Comparison of ENCODE assay signal across 19 cellular contexts in the genomic region with DNA sequence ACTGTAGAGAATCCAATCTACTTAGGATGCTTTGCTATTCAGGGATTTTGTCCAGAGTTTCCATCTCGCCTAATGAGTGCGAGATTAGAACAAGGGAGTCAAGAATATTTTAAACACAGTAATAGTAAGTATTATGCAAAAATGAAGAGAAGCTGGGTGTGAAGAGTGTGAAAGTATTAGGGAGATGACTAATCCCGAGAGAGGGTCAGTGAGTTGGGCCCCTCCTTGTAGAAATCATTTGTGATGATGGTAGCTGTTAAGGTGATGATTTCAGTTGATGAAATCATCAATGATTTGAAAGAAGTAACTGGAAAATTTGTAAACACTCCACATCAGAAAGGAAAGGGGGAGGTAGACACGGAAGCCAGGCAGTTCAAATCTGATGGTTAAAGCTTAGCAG.
DNase-seq lines count a peak whose midpoint lies in the region; ATAC-seq lines count a peak whose summit lies in the region.
"Had no signal": no experiment of that assay in that cellular context is flagged by ENCODE, and none has a peak within 500 bp of the region (broad histone marks: within the 10 kb centered on the region; RNA-seq: fewer than 3 reads in every experiment).

No MANE protein-coding gene starts in this region.

- H2BK120ac ChIP-seq in neuronal stem cell (ENCODE audit: low read depth, low read length): no peak overlapping the region

- no peaks in the 10 kb centered on the region for H3K36me3 ChIP-seq in neuronal stem cell (replicated peaks in 1 of 2; ENCODE audit: control insufficient read depth in 2 of 2, insufficient read depth in 2 of 2, low read length in 2 of 2)
- H3K36me3 ChIP-seq: SJSA1 had no signal

- H3K27ac Mint-ChIP-seq in stimulated activated naive CD8-positive, alpha-beta T cell treated with anti-CD3 and anti-CD28 coated beads, Interleukin-15, amount 100 ng/mL, for 72 hours: no peak overlapping the region
- H3K27ac Mint-ChIP-seq: CD4-positive, CD25-positive, alpha-beta regulatory T cell had no signal

- no peaks in the 10 kb centered on the region for H3K79me1 ChIP-seq in neuronal stem cell (ENCODE audit: low read depth, low read length)

- H3K4me3 Mint-ChIP-seq in stimulated activated naive CD8-positive, alpha-beta T cell treated with anti-CD3 and anti-CD28 coated beads, Interleukin-15, amount 100 ng/mL, for 72 hours: no peak overlapping the region
- H3K4me3 Mint-ChIP-seq: CD4-positive, CD25-positive, alpha-beta regulatory T cell had no signal

- H3K4me1 Mint-ChIP-seq in stimulated activated naive CD8-positive, alpha-beta T cell treated with anti-CD3 and anti-CD28 coated beads, Interleukin-15, amount 100 ng/mL, for 72 hours: no peaks in the 10 kb centered on the region
- H3K4me1 Mint-ChIP-seq: CD4-positive, CD25-positive, alpha-beta regulatory T cell had no signal

- no peak overlapping the region for H3K14ac ChIP-seq in neuronal stem cell (ENCODE audit: low read length)

- no peak overlapping the region for H3K4me3 ChIP-seq in neuronal stem cell (ENCODE audit: low read length in 2 of 2)
- H3K4me3 ChIP-seq: SJSA1 had no signal

- no peak overlapping the region for H2BK12ac ChIP-seq in neuronal stem cell (ENCODE audit: low read length)

- no CpG with 5 or more reads among the region's 4 CpGs for WGBS in neuronal stem cell (ENCODE audit: extremely low coverage in 2 of 2, insufficient read length in 2 of 2, insufficient replicate concordance in 1 of 2), 2 donors

- H3K4me1 ChIP-seq in neuronal stem cell (ENCODE audit: control insufficient read depth in 2 of 2, insufficient read depth in 1 of 2, low read depth in 1 of 2, low read length in 2 of 2): no peaks in the 10 kb centered on the region
- H3K4me1 ChIP-seq: SJSA1 had no signal

- no peak overlapping the region for H3K27ac ChIP-seq in neuronal stem cell (replicated peaks; ENCODE audit: low read length)
- H3K27ac ChIP-seq: SJSA1 had no signal

- H3K9me3 Mint-ChIP-seq in stimulated activated naive CD8-positive, alpha-beta T cell treated with anti-CD3 and anti-CD28 coated beads, Interleukin-15, amount 100 ng/mL, for 72 hours: peaks cover 0 to 11% of the 10 kb centered on the region in 2 donors

- H3K27me3 ChIP-seq in neuronal stem cell (ENCODE audit: control insufficient read depth in 3 of 3, insufficient read depth in 3 of 3, low read depth in 1 of 3, low read length in 3 of 3): no peaks in the 10 kb centered on the region

- H3K9ac ChIP-seq in neuronal stem cell (ENCODE audit: low read depth, low read length, poor library complexity): no peak overlapping the region

- H3K4me2 ChIP-seq in neuronal stem cell (ENCODE audit: insufficient read depth, low read length, poor library complexity, severe bottlenecking): no peak overlapping the region

- DNase-seq in neuronal stem cell (ENCODE audit: low spot score) (no peak), NCI-H1092 treated with DMSO at 0.1 percent for 48 hours (lab: John Stamatoyannopoulos, UW) (no peak)
- no peak for DNase-seq in stimulated activated naive CD8-positive, alpha-beta T cell treated with anti-CD3 and anti-CD28 coated beads, Interleukin-15, amount 100 ng/mL, for 72 hours
- DNase-seq: CD4-positive, CD25-positive, alpha-beta regulatory T cell; COR-L47; DMS79; KG1; NCI-H1092; NCI-H1436 treated with DMSO at 0.1 percent for 48 hours; NCI-H1930; NCI-H226; NCI-H510A treated with DMSO at 0.1 percent for 48 hours; T-helper 9 cell had no signal

- H3K4ac ChIP-seq in neuronal stem cell (ENCODE audit: low read length): no peak overlapping the region

- no peak overlapping the region for H4K91ac ChIP-seq in neuronal stem cell (ENCODE audit: low read depth, low read length, poor library complexity)

- peak; percentile 39 for ATAC-seq in GM18867 (IDR thresholded peaks at IDR 0.05; ENCODE audit: unreplicated experiment)
- peak; percentile 69 for ATAC-seq in GM21717 (IDR thresholded peaks at IDR 0.05; ENCODE audit: unreplicated experiment)
- ATAC-seq in HG02981 (IDR thresholded peaks at IDR 0.05; ENCODE audit: unreplicated experiment): peak; percentile 46
- no peak for ATAC-seq in HG02884 (IDR thresholded peaks at IDR 0.05; ENCODE audit: unreplicated experiment)
- ATAC-seq in stimulated activated naive CD8-positive, alpha-beta T cell treated with anti-CD3 and anti-CD28 coated beads, Interleukin-15, amount 100 ng/mL, for 72 hours: no peak
- ATAC-seq: Right ventricle myocardium inferior had no signal

- H3K9me3 ChIP-seq in neuronal stem cell (replicated peaks in 1 of 2; ENCODE audit: control insufficient read depth in 2 of 2, insufficient read depth in 1 of 2, low read depth in 1 of 2, low read length in 2 of 2): no peaks in the 10 kb centered on the region
- H3K9me3 ChIP-seq: SJSA1 had no signal

- no peak overlapping the region for H3K18ac ChIP-seq in neuronal stem cell (ENCODE audit: low read length)

- H2AFZ ChIP-seq in neuronal stem cell (ENCODE audit: low read length): peak overlapping the region; percentile 23

- H2BK5ac ChIP-seq in neuronal stem cell (ENCODE audit: low read length): no peak overlapping the region

- H4K8ac ChIP-seq in neuronal stem cell (ENCODE audit: low read depth, low read length): no peak overlapping the region

- H3K27me3 Mint-ChIP-seq in stimulated activated naive CD8-positive, alpha-beta T cell treated with anti-CD3 and anti-CD28 coated beads, Interleukin-15, amount 100 ng/mL, for 72 hours: no peaks in the 10 kb centered on the region
- H3K27me3 Mint-ChIP-seq: CD4-positive, CD25-positive, alpha-beta regulatory T cell had no signal

- no peak overlapping the region for H3K23ac ChIP-seq in neuronal stem cell (ENCODE audit: low read depth, low read length, poor library complexity)

- no peak overlapping the region for H2AK5ac ChIP-seq in neuronal stem cell (ENCODE audit: low read depth, low read length)

- H2BK15ac ChIP-seq in neuronal stem cell (ENCODE audit: low read length): no peak overlapping the region

Comparison
In these comparisons a context has a peak if more than half of its experiments do, and no peak if none do; other contexts are left out.
1. ATAC-seq: peak in GM18867 (single experiment), GM21717 (single experiment) and HG02981 (single experiment); none in HG02884 (single experiment) and stimulated activated naive CD8-positive, alpha-beta T cell treated with anti-CD3 and anti-CD28 coated beads, Interleukin-15, amount 100 ng/mL, for 72 hours (single experiment).